In the genomic region with DNA sequence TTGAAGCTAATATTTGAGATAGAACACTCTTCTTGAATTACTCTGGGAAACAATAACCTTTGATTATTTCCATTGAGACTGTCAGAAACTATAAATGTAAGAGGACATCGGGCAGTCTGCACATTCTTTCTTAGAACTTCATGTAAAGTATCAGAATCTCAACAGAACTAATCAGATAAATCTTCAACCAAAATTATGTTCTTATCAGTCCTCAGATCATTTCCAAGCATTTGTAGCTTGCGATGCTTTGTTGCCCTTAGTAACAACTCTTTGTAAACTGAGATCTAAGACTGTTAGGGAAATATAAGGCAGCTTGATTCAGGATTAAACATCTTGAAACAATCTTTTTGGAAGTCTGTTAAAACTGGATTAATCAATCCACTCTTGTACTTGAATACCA, we compare ENCODE assay signal across 17 cellular contexts.
A peak's percentile ranks its signal among the peaks of the same experiment; 100 is the strongest.
DNase-seq lines count a peak whose midpoint lies in the region; ATAC-seq and TF ChIP-seq lines count a peak whose summit lies in the region.
"Had no signal": no experiment of that assay in that cellular context is flagged by ENCODE, and none has a peak within 500 bp of the region (broad histone marks: within the 10 kb centered on the region; RNA-seq: fewer than 3 reads in every experiment).

No MANE protein-coding gene starts in this region.

- H3K27me3 ChIP-seq in DND-41 (ENCODE audit: insufficient read depth, low read length, poor library complexity): no peaks in the 10 kb centered on the region
- H3K27me3 ChIP-seq: BLaER1, SJCRH30 had no signal

- H3K4me1 ChIP-seq in DND-41 (ENCODE audit: insufficient read depth, low read length): no peaks in the 10 kb centered on the region
- H3K4me1 ChIP-seq: BLaER1, SJCRH30 had no signal

- peaks cover 11% of the 10 kb centered on the region for H3K4me1 Mint-ChIP-seq in mesothelial cell of epicardium

- no peaks in the 10 kb centered on the region for H3K9me3 ChIP-seq in DND-41 (ENCODE audit: insufficient read depth, low read length, severe bottlenecking)
- H3K9me3 ChIP-seq: SJCRH30 had no signal

- H3K36me3 Mint-ChIP-seq in mesothelial cell of epicardium: peaks cover 47% of the 10 kb centered on the region

- H3K36me3 ChIP-seq in DND-41 (ENCODE audit: insufficient read depth, low read length): 0 out of 2 replicates have a peak, but pooled peaks cover 2% of the 10 kb centered on the region
- H3K36me3 ChIP-seq: SJCRH30 had no signal

- H3K9me3 Mint-ChIP-seq in mesothelial cell of epicardium: peaks cover 40% of the 10 kb centered on the region

- no peak for TF ChIP-seq CTCF in DND-41 (IDR thresholded peaks at IDR 0.05; ENCODE audit: borderline replicate concordance, extremely low read depth, low read length, poor library complexity, severe bottlenecking)
- no peak for TF ChIP-seq CTCF in mesothelial cell of epicardium (IDR thresholded peaks at IDR 0.05; ENCODE audit: unreplicated experiment)

- no peak overlapping the region for H2AFZ ChIP-seq in DND-41 (ENCODE audit: low read depth, low read length)

- DNase-seq in DND-41 (no peak), RPMI7951 (ENCODE audit: low read depth) (peak; percentile 18), fibroblast of gingiva (ENCODE audit: low read depth) (peak; percentile 24), mesothelial cell of epicardium (ENCODE audit: low spot score in 2 of 2, unreplicated experiment in 2 of 2) (no peak), left colon (no peak)
- no peak for DNase-seq in activated effector memory CD4-positive, alpha-beta T cell treated with Interleukin-2 at 50 U/mL for 16 hours
- DNase-seq: DMS 273 treated with DMSO at 0.1 percent for 48 hours, NCI-H1048, NCI-H1694, NCI-H2171 treated with DMSO at 0.1 percent for 48 hours, NCI-H510A, RPMI8226, SJCRH30 had no signal

- intact Hi-C loops in left colon (cut with DNase I, micrococcal nuclease): no loop called here

- ATAC-seq in DND-41 (ENCODE audit: insufficient read depth, low read depth) (0 out of 3 replicates have a peak, but pooled peaks have one; percentile 37), HG03342 (IDR thresholded peaks at IDR 0.05; ENCODE audit: unreplicated experiment) (no peak), left colon (no peak), GM19395 (IDR thresholded peaks at IDR 0.05; ENCODE audit: unreplicated experiment) (no peak)
- ATAC-seq: K562 had no signal

- no peaks in the 10 kb centered on the region for H4K20me1 ChIP-seq in DND-41 (ENCODE audit: insufficient read depth, low read length)
- H4K20me1 ChIP-seq: BLaER1 had no signal

- peak overlapping the region; percentile 34 for H3K27ac Mint-ChIP-seq in mesothelial cell of epicardium

- no peak overlapping the region for H3K9ac ChIP-seq in DND-41 (ENCODE audit: low read depth, low read length)
- H3K9ac ChIP-seq: BLaER1 had no signal

- H3K27ac ChIP-seq in DND-41 (ENCODE audit: low read length): no peak overlapping the region
- H3K27ac ChIP-seq: BLaER1, SJCRH30 had no signal

- H3K4me2 ChIP-seq in DND-41 (ENCODE audit: insufficient read depth, low read length): no peak overlapping the region
- H3K4me2 ChIP-seq: BLaER1 had no signal

- no peaks in the 10 kb centered on the region; the same call in 1 of the 2 replicates for H3K79me2 ChIP-seq in DND-41 (ENCODE audit: insufficient read depth, low read length)

- no peaks in the 10 kb centered on the region for H3K27me3 Mint-ChIP-seq in mesothelial cell of epicardium (ENCODE audit: low read depth)

- H3K4me3 Mint-ChIP-seq in mesothelial cell of epicardium: no peak overlapping the region

- H3K4me3 ChIP-seq in DND-41 (ENCODE audit: low read depth in 1 of 2, low read length in 2 of 2): no peak overlapping the region
- H3K4me3 ChIP-seq: BLaER1, K562, SJCRH30 had no signal

Comparison
In these comparisons a context has a peak if more than half of its experiments do, and no peak if none do; other contexts are left out.
1. DNase-seq: peak in RPMI7951 (single experiment) and fibroblast of gingiva (single experiment); none in DND-41 (single experiment), mesothelial cell of epicardium (0 of 2), activated effector memory CD4-positive, alpha-beta T cell treated with Interleukin-2 at 50 U/mL for 16 hours (single experiment) and left colon (0 of 2).